1 cellular context compared by ENCODE assay signal in the genomic region with DNA sequence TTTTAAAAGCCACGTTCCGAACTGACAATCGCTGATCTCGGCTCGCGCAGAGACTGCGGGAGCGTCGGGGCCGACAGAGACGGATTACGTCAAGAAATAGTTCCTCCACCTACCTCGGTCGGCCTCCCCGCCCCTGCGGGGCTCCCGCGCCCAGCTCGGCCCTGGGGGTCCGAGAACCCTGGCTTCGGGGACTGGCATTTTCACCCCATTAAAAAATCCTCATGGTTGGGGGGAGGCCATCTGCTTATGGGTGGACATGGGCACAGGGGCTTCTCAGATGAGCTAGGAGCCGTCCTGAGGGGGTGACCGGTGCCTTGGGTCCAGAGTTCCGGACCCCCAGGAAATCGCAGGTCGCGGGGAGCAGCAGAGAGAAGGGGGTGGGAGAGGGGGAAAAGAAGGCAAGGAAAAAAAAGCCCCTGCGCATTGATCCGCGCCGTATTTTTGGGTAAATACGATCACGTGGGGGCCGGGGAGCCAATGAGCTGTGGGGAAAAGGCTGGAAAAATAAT.
A peak's percentile ranks its signal among the peaks of the same experiment; 100 is the strongest.
TF ChIP-seq lines count a peak whose summit lies in the region.

No MANE protein-coding gene starts in this region.

TF ChIP-seq in K562, 482 proteins besides CTCF, POLR2A, EP300 and RAD21 (continued from another document and continues in another):
- peak; percentile 23; the same call in 1 of the 2 replicates for TF ChIP-seq JUND (IDR thresholded peaks at IDR 0.05; ENCODE audit: borderline replicate concordance, low read depth, low read length)
- 0 out of 3 replicates have a peak, but pooled peaks have one; percentile 47 for TF ChIP-seq JUND (tag; IDR thresholded peaks at IDR 0.05; ENCODE audit: borderline replicate concordance, low read depth, low read length)
- no peak for TF ChIP-seq KAT2B (IDR thresholded peaks at IDR 0.05; ENCODE audit: low read depth, low read length)
- no peak for TF ChIP-seq FIP1L1 (IDR thresholded peaks at IDR 0.05; ENCODE audit: low read depth, low read length, poor library complexity, severe bottlenecking)
- no peak for TF ChIP-seq SMAD2 (IDR thresholded peaks at IDR 0.05; ENCODE audit: low read depth, low read length)
- TF ChIP-seq MLX (CRISPR knock-in tag; conservative IDR thresholded peaks at IDR 0.05): no peak
- TF ChIP-seq, protein P1, sequence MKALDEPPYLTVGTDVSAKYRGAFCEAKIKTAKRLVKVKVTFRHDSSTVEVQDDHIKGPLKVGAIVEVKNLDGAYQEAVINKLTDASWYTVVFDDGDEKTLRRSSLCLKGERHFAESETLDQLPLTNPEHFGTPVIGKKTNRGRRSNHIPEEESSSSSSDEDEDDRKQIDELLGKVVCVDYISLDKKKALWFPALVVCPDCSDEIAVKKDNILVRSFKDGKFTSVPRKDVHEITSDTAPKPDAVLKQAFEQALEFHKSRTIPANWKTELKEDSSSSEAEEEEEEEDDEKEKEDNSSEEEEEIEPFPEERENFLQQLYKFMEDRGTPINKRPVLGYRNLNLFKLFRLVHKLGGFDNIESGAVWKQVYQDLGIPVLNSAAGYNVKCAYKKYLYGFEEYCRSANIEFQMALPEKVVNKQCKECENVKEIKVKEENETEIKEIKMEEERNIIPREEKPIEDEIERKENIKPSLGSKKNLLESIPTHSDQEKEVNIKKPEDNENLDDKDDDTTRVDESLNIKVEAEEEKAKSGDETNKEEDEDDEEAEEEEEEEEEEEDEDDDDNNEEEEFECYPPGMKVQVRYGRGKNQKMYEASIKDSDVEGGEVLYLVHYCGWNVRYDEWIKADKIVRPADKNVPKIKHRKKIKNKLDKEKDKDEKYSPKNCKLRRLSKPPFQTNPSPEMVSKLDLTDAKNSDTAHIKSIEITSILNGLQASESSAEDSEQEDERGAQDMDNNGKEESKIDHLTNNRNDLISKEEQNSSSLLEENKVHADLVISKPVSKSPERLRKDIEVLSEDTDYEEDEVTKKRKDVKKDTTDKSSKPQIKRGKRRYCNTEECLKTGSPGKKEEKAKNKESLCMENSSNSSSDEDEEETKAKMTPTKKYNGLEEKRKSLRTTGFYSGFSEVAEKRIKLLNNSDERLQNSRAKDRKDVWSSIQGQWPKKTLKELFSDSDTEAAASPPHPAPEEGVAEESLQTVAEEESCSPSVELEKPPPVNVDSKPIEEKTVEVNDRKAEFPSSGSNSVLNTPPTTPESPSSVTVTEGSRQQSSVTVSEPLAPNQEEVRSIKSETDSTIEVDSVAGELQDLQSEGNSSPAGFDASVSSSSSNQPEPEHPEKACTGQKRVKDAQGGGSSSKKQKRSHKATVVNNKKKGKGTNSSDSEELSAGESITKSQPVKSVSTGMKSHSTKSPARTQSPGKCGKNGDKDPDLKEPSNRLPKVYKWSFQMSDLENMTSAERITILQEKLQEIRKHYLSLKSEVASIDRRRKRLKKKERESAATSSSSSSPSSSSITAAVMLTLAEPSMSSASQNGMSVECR (CRISPR knock-in tag; IDR thresholded peaks at IDR 0.05): no peak
- TF ChIP-seq TCFL5 (CRISPR knock-in tag; conservative IDR thresholded peaks at IDR 0.05): no peak
- TF ChIP-seq ZNF445 (CRISPR knock-in tag; IDR thresholded peaks at IDR 0.05; ENCODE audit: low read depth): no peak
- TF ChIP-seq SPI1 (IDR thresholded peaks at IDR 0.05; ENCODE audit: borderline replicate concordance, low read depth, low read length): no peak
- no peak for TF ChIP-seq ZNF184 (CRISPR knock-in tag; IDR thresholded peaks at IDR 0.05)
- no peak for TF ChIP-seq ZNF232 (CRISPR knock-in tag; IDR thresholded peaks at IDR 0.05)
- TF ChIP-seq EZH2 (IDR thresholded peaks at IDR 0.05; ENCODE audit: borderline replicate concordance, low read depth, low read length): no peak
- no peak for TF ChIP-seq ZBTB5 (IDR thresholded peaks at IDR 0.05)
- TF ChIP-seq MTF1 (CRISPR knock-in tag; IDR thresholded peaks at IDR 0.05; ENCODE audit: borderline replicate concordance): no peak
- TF ChIP-seq, protein P2, sequence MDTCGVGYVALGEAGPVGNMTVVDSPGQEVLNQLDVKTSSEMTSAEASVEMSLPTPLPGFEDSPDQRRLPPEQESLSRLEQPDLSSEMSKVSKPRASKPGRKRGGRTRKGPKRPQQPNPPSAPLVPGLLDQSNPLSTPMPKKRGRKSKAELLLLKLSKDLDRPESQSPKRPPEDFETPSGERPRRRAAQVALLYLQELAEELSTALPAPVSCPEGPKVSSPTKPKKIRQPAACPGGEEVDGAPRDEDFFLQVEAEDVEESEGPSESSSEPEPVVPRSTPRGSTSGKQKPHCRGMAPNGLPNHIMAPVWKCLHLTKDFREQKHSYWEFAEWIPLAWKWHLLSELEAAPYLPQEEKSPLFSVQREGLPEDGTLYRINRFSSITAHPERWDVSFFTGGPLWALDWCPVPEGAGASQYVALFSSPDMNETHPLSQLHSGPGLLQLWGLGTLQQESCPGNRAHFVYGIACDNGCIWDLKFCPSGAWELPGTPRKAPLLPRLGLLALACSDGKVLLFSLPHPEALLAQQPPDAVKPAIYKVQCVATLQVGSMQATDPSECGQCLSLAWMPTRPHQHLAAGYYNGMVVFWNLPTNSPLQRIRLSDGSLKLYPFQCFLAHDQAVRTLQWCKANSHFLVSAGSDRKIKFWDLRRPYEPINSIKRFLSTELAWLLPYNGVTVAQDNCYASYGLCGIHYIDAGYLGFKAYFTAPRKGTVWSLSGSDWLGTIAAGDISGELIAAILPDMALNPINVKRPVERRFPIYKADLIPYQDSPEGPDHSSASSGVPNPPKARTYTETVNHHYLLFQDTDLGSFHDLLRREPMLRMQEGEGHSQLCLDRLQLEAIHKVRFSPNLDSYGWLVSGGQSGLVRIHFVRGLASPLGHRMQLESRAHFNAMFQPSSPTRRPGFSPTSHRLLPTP (IDR thresholded peaks at IDR 0.05; ENCODE audit: borderline replicate concordance, extremely low read depth, insufficient read length): no peak
- no peak for TF ChIP-seq PRMT5 (CRISPR knock-in tag; IDR thresholded peaks at IDR 0.05)
- TF ChIP-seq NUFIP1 (IDR thresholded peaks at IDR 0.05; ENCODE audit: partially characterized antibody): no peak
- no peak for TF ChIP-seq MCM3 (IDR thresholded peaks at IDR 0.05)
- TF ChIP-seq, protein P3, sequence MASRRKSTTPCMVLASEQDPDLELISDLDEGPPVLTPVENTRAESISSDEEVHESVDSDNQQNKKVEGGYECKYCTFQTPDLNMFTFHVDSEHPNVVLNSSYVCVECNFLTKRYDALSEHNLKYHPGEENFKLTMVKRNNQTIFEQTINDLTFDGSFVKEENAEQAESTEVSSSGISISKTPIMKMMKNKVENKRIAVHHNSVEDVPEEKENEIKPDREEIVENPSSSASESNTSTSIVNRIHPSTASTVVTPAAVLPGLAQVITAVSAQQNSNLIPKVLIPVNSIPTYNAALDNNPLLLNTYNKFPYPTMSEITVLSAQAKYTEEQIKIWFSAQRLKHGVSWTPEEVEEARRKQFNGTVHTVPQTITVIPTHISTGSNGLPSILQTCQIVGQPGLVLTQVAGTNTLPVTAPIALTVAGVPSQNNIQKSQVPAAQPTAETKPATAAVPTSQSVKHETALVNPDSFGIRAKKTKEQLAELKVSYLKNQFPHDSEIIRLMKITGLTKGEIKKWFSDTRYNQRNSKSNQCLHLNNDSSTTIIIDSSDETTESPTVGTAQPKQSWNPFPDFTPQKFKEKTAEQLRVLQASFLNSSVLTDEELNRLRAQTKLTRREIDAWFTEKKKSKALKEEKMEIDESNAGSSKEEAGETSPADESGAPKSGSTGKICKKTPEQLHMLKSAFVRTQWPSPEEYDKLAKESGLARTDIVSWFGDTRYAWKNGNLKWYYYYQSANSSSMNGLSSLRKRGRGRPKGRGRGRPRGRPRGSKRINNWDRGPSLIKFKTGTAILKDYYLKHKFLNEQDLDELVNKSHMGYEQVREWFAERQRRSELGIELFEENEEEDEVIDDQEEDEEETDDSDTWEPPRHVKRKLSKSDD (conservative IDR thresholded peaks at IDR 0.05; ENCODE audit: low read length): no peak
- TF ChIP-seq DDX20 (tag; IDR thresholded peaks at IDR 0.05; ENCODE audit: low read depth): no peak
- TF ChIP-seq, protein P4, sequence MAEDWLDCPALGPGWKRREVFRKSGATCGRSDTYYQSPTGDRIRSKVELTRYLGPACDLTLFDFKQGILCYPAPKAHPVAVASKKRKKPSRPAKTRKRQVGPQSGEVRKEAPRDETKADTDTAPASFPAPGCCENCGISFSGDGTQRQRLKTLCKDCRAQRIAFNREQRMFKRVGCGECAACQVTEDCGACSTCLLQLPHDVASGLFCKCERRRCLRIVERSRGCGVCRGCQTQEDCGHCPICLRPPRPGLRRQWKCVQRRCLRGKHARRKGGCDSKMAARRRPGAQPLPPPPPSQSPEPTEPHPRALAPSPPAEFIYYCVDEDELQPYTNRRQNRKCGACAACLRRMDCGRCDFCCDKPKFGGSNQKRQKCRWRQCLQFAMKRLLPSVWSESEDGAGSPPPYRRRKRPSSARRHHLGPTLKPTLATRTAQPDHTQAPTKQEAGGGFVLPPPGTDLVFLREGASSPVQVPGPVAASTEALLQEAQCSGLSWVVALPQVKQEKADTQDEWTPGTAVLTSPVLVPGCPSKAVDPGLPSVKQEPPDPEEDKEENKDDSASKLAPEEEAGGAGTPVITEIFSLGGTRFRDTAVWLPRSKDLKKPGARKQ (CRISPR knock-in tag; IDR thresholded peaks at IDR 0.05): no peak
- TF ChIP-seq ZNF280A (IDR thresholded peaks at IDR 0.05; ENCODE audit: low read depth, partially characterized antibody): no peak
- TF ChIP-seq SMARCA5 (IDR thresholded peaks at IDR 0.05): no peak
- no peak for TF ChIP-seq SAFB2 (IDR thresholded peaks at IDR 0.05; ENCODE audit: borderline replicate concordance, low read depth, low read length, severe bottlenecking)
- no peak for TF ChIP-seq CREBBP (IDR thresholded peaks at IDR 0.05; ENCODE audit: low read depth, low read length)
- TF ChIP-seq HDAC2 (IDR thresholded peaks at IDR 0.05): 0 out of 2 replicates have a peak, but pooled peaks have one; percentile 7
- TF ChIP-seq ZNF12 (CRISPR knock-in tag; IDR thresholded peaks at IDR 0.05): no peak
- TF ChIP-seq SMC3 (conservative IDR thresholded peaks at IDR 0.05; ENCODE audit: insufficient read depth, low read depth, low read length): no peak
- TF ChIP-seq ZNF146 (CRISPR knock-in tag; IDR thresholded peaks at IDR 0.05; ENCODE audit: unreplicated experiment): no peak
- peak; percentile 57 for TF ChIP-seq PBX2 (CRISPR knock-in tag; IDR thresholded peaks at IDR 0.05; ENCODE audit: low read depth)
- TF ChIP-seq PBX2 (tag; conservative IDR thresholded peaks at IDR 0.05; ENCODE audit: low read depth): peak; percentile 89
- TF ChIP-seq WHSC1 (IDR thresholded peaks at IDR 0.05; ENCODE audit: low read length): no peak
- no peak for TF ChIP-seq NFRKB (IDR thresholded peaks at IDR 0.05; ENCODE audit: low read depth)
- no peak for TF ChIP-seq ZNF253 (CRISPR knock-in tag; conservative IDR thresholded peaks at IDR 0.05)
- no peak for TF ChIP-seq ZEB2 (IDR thresholded peaks at IDR 0.05)
- no peak for TF ChIP-seq JUNB (CRISPR knock-in tag; conservative IDR thresholded peaks at IDR 0.05)
